ENCODE assay signal across 23 cellular contexts in the genomic region with DNA sequence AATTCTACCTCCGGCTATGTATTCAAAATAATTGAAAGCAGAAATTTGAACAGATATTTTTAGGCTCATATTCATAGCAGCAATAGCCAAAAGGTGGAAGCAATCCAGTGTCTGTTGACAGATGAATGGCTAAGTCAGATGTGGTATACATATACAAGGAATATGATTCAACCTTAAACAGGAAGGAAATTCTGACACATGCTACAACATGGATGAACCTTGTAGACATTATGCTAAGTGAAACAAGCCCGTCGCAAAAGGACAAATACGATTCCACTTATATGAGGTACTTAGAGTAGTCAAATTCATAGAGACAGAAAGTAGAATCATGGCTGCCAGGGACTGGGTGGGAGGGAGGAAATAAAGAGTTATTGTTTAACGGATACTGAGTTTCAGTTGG.
"Had no signal": no experiment of that assay in that cellular context is flagged by ENCODE, and none has a peak within 500 bp of the region (broad histone marks: within the 10 kb centered on the region; RNA-seq: fewer than 3 reads in every experiment).

No MANE protein-coding gene starts in this region.

- H3K4me1 ChIP-seq: body of pancreas, colonic mucosa, right lobe of liver, upper lobe of right lung had no signal

- ATAC-seq: activated CD4-positive, CD25-positive, alpha-beta regulatory T cell treated with anti-CD3 and anti-CD28 coated beads, Interleukin-2, amount 50 U/mL, for 24 hours; body of pancreas; effector memory CD8-positive, alpha-beta T cell; esophagus mucosa; right lobe of liver; T-cell; upper lobe of right lung had no signal

- H3K36me3 ChIP-seq: cardiac muscle cell, colonic mucosa, left ventricle myocardium inferior, neutrophil, right lobe of liver, stomach, tibial artery, upper lobe of right lung had no signal

- H3K9me3 ChIP-seq: body of pancreas, colonic mucosa, left ventricle myocardium inferior, neutrophil, right lobe of liver, stomach, tibial artery, upper lobe of right lung had no signal

- H3K27me3 ChIP-seq: body of pancreas, cardiac muscle cell, colonic mucosa, neutrophil, right lobe of liver, stomach, tibial artery, upper lobe of right lung had no signal

- H3K4me3 ChIP-seq: body of pancreas, cardiac muscle cell, colonic mucosa, left ventricle myocardium inferior, lung, right lobe of liver, stomach, tibial artery, upper lobe of right lung had no signal

- DNase-seq: activated CD4-positive, alpha-beta memory T cell treated with anti-CD3 and anti-CD28 coated beads, Interleukin-2, amount 10 ng/mL, durations not matched to agents 7 days and 5 days; activated CD4-positive, alpha-beta T cell treated with anti-CD3 and anti-CD28 coated beads, Interleukin-2, amount 10 ng/mL, durations not matched to agents 7 days and 5 days; activated CD8-positive, alpha-beta memory T cell treated with anti-CD3 and anti-CD28 coated beads, Interleukin-2, amount 50 U/mL, for 48 hours; activated naive CD4-positive, alpha-beta T cell; activated T-cell treated with anti-CD3 and anti-CD28 coated beads, Interleukin-2, amount 50 U/mL, for 4 hours; aorta; body of pancreas; cerebellar nuclear complex; colonic mucosa; effector memory CD8-positive, alpha-beta T cell; islet precursor cell; left ventricle myocardium inferior; right lobe of liver; stimulated activated CD4-positive, alpha-beta T cell treated with anti-CD3 and anti-CD28 coated beads, Interleukin-2, amount 100 ng/mL, for 48 hours; stomach; T-cell; tibial artery; upper lobe of right lung had no signal

- H3K27ac ChIP-seq: body of pancreas, cardiac muscle cell, colonic mucosa, left ventricle myocardium inferior, neutrophil, right lobe of liver, stomach, tibial artery, upper lobe of right lung had no signal
